Comparison of ENCODE assay signal across 8 cellular contexts in genomic region chr2:63977904-63978303, GRCh38. TPM values are rescaled to one million over a fixed set of nuclear protein-coding genes. Genes with fewer than 3 reads are reported as not detected.
DNase-seq lines count a peak whose midpoint lies in the region; ATAC-seq and TF ChIP-seq lines count a peak whose summit lies in the region.

No MANE protein-coding gene starts in this region.

- H3K36me3 Mint-ChIP-seq in endodermal cell (ENCODE audit: low read depth) (peaks cover 77% of the 10 kb centered on the region), CD14-positive monocyte (peaks cover 63 to 83% of the 10 kb centered on the region in 2 donors)

- intact Hi-C loops in CD14-positive monocyte (cut with micrococcal nuclease), result no loop called here
- intact Hi-C loops in lower lobe of right lung (cut with DNase I), result no loop called here

- ATAC-seq in GM18873 (IDR thresholded peaks at IDR 0.05; ENCODE audit: low FRiP score, unreplicated experiment) (peak; percentile 85), GM21717 (IDR thresholded peaks at IDR 0.05; ENCODE audit: unreplicated experiment) (peak; percentile 76), HG03571 (IDR thresholded peaks at IDR 0.05; ENCODE audit: unreplicated experiment) (peak; percentile 91), omental fat pad (ENCODE audit: low FRiP score) (no peak), lower lobe of right lung (no peak)

- H3K9me3 Mint-ChIP-seq in endodermal cell (peaks cover 16% of the 10 kb centered on the region), CD14-positive monocyte (peaks cover 0 to 2% (median 0%) of the 10 kb centered on the region in 7 donors)

- H3K36me3 ChIP-seq in endodermal cell (ENCODE audit: control insufficient read depth, insufficient read depth, low read length) (peaks cover 73% of the 10 kb centered on the region), lower lobe of right lung (peaks cover 60% of the 10 kb centered on the region)

- no peaks in the 10 kb centered on the region for H3K27me3 ChIP-seq in endodermal cell (ENCODE audit: control insufficient read depth, insufficient read depth, low read length, poor library complexity, severe bottlenecking)
- no peaks in the 10 kb centered on the region for H3K27me3 ChIP-seq in lower lobe of right lung (ENCODE audit: low read depth)

- TF ChIP-seq CTCF in endodermal cell (conservative IDR thresholded peaks at IDR 0.05), result no peak
- TF ChIP-seq CTCF in CD14-positive monocyte (IDR thresholded peaks at IDR 0.05), result no peak
- no peak for TF ChIP-seq CTCF in omental fat pad (IDR thresholded peaks at IDR 0.05)
- no peak for TF ChIP-seq CTCF in lower lobe of right lung (IDR thresholded peaks at IDR 0.05)

- WGBS in endodermal cell (ENCODE audit: insufficient coverage in 1 of 2, insufficient read length in 1 of 2), 2 experiments, result 75 to 100% methylated on average over 3 to 5 of the region's 5 CpGs

- H3K9ac ChIP-seq in endodermal cell (ENCODE audit: extremely low read depth, low read length, poor library complexity, severe bottlenecking), result no peak overlapping the region

- H3K4me1 ChIP-seq in endodermal cell (ENCODE audit: control insufficient read depth, insufficient read depth, low read length) (no peaks in the 10 kb centered on the region), lower lobe of right lung (no peaks in the 10 kb centered on the region)

- H3K27ac Mint-ChIP-seq in endodermal cell (no peak overlapping the region), CD14-positive monocyte (no peak overlapping the region)

- H3K27me3 Mint-ChIP-seq in endodermal cell (ENCODE audit: insufficient read depth), result no peaks in the 10 kb centered on the region
- peaks cover 0 to 2% (median 0%) of the 10 kb centered on the region in 3 donors for H3K27me3 Mint-ChIP-seq in CD14-positive monocyte (ENCODE audit: low read depth in 3 of 3)

- peak; percentile 74 for DNase-seq in endodermal cell
- no peak for DNase-seq in CD14-positive monocyte (ENCODE audit: low spot score)
- DNase-seq in omental fat pad (ENCODE audit: low spot score), result no peak
- DNase-seq in amniotic stem cell (lab: John Stamatoyannopoulos, UW), result no peak
- no peak for DNase-seq in lower lobe of right lung

- H3K4me1 Mint-ChIP-seq in endodermal cell, result peaks cover 11% of the 10 kb centered on the region
- H3K4me1 Mint-ChIP-seq in CD14-positive monocyte, result no peaks in the 10 kb centered on the region

- H3K27ac ChIP-seq in endodermal cell (ENCODE audit: low read depth, low read length) (no peak overlapping the region), lower lobe of right lung (no peak overlapping the region)

- H3K4me3 Mint-ChIP-seq in endodermal cell (no peak overlapping the region), CD14-positive monocyte (no peak overlapping the region)

- H3K4me3 ChIP-seq in endodermal cell (ENCODE audit: low read length) (no peak overlapping the region), lower lobe of right lung (no peak overlapping the region)

- H3K9me3 ChIP-seq in endodermal cell (ENCODE audit: control insufficient read depth, low read length), result peaks cover 31% of the 10 kb centered on the region
- no peaks in the 10 kb centered on the region for H3K9me3 ChIP-seq in lower lobe of right lung

RNA-seq across cellular contexts. Expression of gene VPS54, which starts 41.3 kb away (rescaled TPM):
- 10 to 100 TPM; 18.4 to 25.7 TPM for total RNA-seq in endodermal cell
- polyA plus RNA-seq in endodermal cell (2013, experiment 1 of 2), result 31.5 TPM
- 30.0 TPM for polyA plus RNA-seq in endodermal cell (2013, experiment 2 of 2)
- 10 to 100 TPM; 11.4 to 11.5 TPM for polyA plus RNA-seq in CD14-positive monocyte
- 10 to 100 TPM; 19.8 to 40.5 (median 26.9) TPM for total RNA-seq in omental fat pad
- 26.7 TPM for total RNA-seq in lower lobe of right lung

Comparison
In these comparisons a context has a peak if more than half of its experiments do, and no peak if none do; other contexts are left out.
1. ATAC-seq: peak in GM18873 (single experiment), GM21717 (single experiment) and HG03571 (single experiment); none in omental fat pad (single experiment) and lower lobe of right lung (0 of 2).